In the genomic region with DNA sequence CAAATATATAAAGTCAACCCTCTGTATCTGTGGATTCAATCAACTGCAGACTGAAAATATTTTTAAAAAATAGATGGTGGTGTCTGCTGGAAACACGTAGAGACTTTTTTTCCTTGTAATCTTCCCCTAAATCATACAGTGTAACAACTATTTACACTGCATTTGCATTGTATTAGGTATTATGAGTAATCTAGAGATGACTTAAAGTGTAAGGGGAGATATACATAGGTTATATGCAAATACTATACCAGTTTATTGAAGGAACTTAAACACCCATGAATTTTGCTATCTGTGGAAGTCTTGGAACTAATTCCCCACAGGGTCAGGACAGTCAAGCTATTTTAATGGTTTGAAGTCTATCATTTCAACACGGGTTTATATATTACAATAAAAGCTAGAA, we compare ENCODE assay signal across 20 cellular contexts.
DNase-seq lines count a peak whose midpoint lies in the region; ATAC-seq and TF ChIP-seq lines count a peak whose summit lies in the region.
"Had no signal": no experiment of that assay in that cellular context is flagged by ENCODE, and none has a peak within 500 bp of the region (broad histone marks: within the 10 kb centered on the region; RNA-seq: fewer than 3 reads in every experiment).

No MANE protein-coding gene starts in this region.

- DNase-seq in NCI-H524 treated with DMSO at 0.1 percent for 48 hours (lab: John Stamatoyannopoulos, UW), result no peak
- no peak for DNase-seq in MM.1S
- no peak for DNase-seq in head of caudate nucleus
- no peak for DNase-seq in SHP77 (lab: John Stamatoyannopoulos, UW)
- DNase-seq: DMS153; effector CD8-positive, alpha-beta T cell; heart right ventricle; islet precursor cell; NCI-H1436; NCI-H345; spleen; T-cell; WERI-Rb-1 had no signal

- H3K4me1 ChIP-seq in MM.1S (ENCODE audit: low read length), result no peaks in the 10 kb centered on the region
- H3K4me1 ChIP-seq: prostate gland had no signal

- H3F3A ChIP-seq in MM.1S (ENCODE audit: insufficient read depth, low read length), result no peaks in the 10 kb centered on the region

- peaks cover 90% of the 10 kb centered on the region for H3K79me2 ChIP-seq in MM.1S (ENCODE audit: low read length)

- no peak overlapping the region for H3K4me2 ChIP-seq in MM.1S (ENCODE audit: low read depth, low read length)
- H3K4me2 ChIP-seq: BLaER1 treated with 17β-estradiol and CSF1 and Interleukin-3, amounts not matched to agents 10 nM and 100 nM had no signal

- ATAC-seq in GM18498 (IDR thresholded peaks at IDR 0.05; ENCODE audit: unreplicated experiment) (peak; percentile 65), GM19351 (IDR thresholded peaks at IDR 0.05; ENCODE audit: unreplicated experiment) (peak; percentile 83), HG02759 (IDR thresholded peaks at IDR 0.05; ENCODE audit: unreplicated experiment) (peak; percentile 67), HG03460 (IDR thresholded peaks at IDR 0.05; ENCODE audit: unreplicated experiment) (peak; percentile 65)
- ATAC-seq: heart right ventricle; stimulated activated memory B cell treated with anti-CD40 and anti-IgM and Interleukin-4, amounts not matched to agents 10 μg/mL and 1 μg/mL and 100 μg/mL, for 72 hours; T-cell had no signal

- TF ChIP-seq CTCF in MM.1S (IDR thresholded peaks at IDR 0.05; ENCODE audit: low read length), result no peak

- intact Hi-C loops in head of caudate nucleus (cut with DNase I), result no loop called here

- H3K27me3 ChIP-seq in MM.1S (replicated peaks; ENCODE audit: insufficient read depth, low read length), result no peaks in the 10 kb centered on the region
- H3K27me3 ChIP-seq: BLaER1 treated with 17β-estradiol and CSF1 and Interleukin-3, amounts not matched to agents 10 nM and 100 nM; heart right ventricle; spleen had no signal

- no peak overlapping the region for H2AFZ ChIP-seq in MM.1S (ENCODE audit: low read length)

- H3K4me3 ChIP-seq in MM.1S (ENCODE audit: low read length), result no peak overlapping the region
- H3K4me3 ChIP-seq: BLaER1 treated with 17β-estradiol and CSF1 and Interleukin-3, amounts not matched to agents 10 nM and 100 nM; heart right ventricle; prostate gland; spleen had no signal

- no peak overlapping the region for H3K9ac ChIP-seq in MM.1S (ENCODE audit: low read length)
- H3K9ac ChIP-seq: BLaER1 treated with 17β-estradiol and CSF1 and Interleukin-3, amounts not matched to agents 10 nM and 100 nM had no signal

- peaks cover 40% of the 10 kb centered on the region for H4K20me1 ChIP-seq in MM.1S (ENCODE audit: insufficient read depth, low read length)

- no peaks in the 10 kb centered on the region for H3K9me3 ChIP-seq in MM.1S (replicated peaks; ENCODE audit: insufficient read depth, low read length)
- H3K9me3 ChIP-seq: heart right ventricle, prostate gland, spleen had no signal

- H3K27ac ChIP-seq in MM.1S (ENCODE audit: low read length), result no peak overlapping the region
- H3K27ac ChIP-seq: BLaER1 treated with 17β-estradiol and CSF1 and Interleukin-3, amounts not matched to agents 10 nM and 100 nM; heart right ventricle; prostate gland; spleen; WERI-Rb-1 had no signal

- no peaks in the 10 kb centered on the region for H3K9me2 ChIP-seq in MM.1S (replicated peaks; ENCODE audit: insufficient read depth, low read length)

- H3K36me3 ChIP-seq in MM.1S (replicated peaks; ENCODE audit: insufficient read depth, low read length), result no peaks in the 10 kb centered on the region
- H3K36me3 ChIP-seq: prostate gland had no signal
